ENCODE assay signal across 1 cellular context in genomic region chr1:26168410-26169167, GRCh38.
TF ChIP-seq lines count a peak whose summit lies in the region.

TSS of gene C1orf232 (minus strand) at chr1:26168963. CDS start at chr1:26168499, 464 bp downstream.

TF ChIP-seq in GM12878, 131 proteins besides CTCF, POLR2A, EP300 and RAD21 (continued from another document):
- TF ChIP-seq BCLAF1 (IDR thresholded peaks at IDR 0.05) (no peak), CHD4 (IDR thresholded peaks at IDR 0.05) (no peak), NKRF (conservative IDR thresholded peaks at IDR 0.05) (no peak), NR2C2 (IDR thresholded peaks at IDR 0.05; ENCODE audit: borderline replicate concordance, control insufficient read depth, insufficient read length, low read depth) (no peak), TCF12 (IDR thresholded peaks at IDR 0.05; ENCODE audit: low read depth, low read length) (no peak)
